Comparison of ENCODE assay signal across 12 cellular contexts in genomic region chr7:95725170-95725569, GRCh38. TPM values are rescaled to one million over a fixed set of nuclear protein-coding genes. Genes with fewer than 3 reads are reported as not detected.
A peak's percentile ranks its signal among the peaks of the same experiment; 100 is the strongest.
DNase-seq lines count a peak whose midpoint lies in the region; TF ChIP-seq lines count a peak whose summit lies in the region.
"Had no signal": no experiment of that assay in that cellular context is flagged by ENCODE, and none has a peak within 500 bp of the region (broad histone marks: within the 10 kb centered on the region; RNA-seq: fewer than 3 reads in every experiment).

No MANE protein-coding gene starts in this region.

- no peak overlapping the region for H2AK5ac ChIP-seq in mesendoderm (ENCODE audit: low read length)

- no peaks in the 10 kb centered on the region for H3K9me3 ChIP-seq in SJCRH30 (replicated peaks)
- H3K9me3 ChIP-seq: left lung had no signal

- no peaks in the 10 kb centered on the region for H3K79me2 ChIP-seq in mesendoderm (ENCODE audit: control insufficient read depth, insufficient read depth, low read length)
- H3K79me2 ChIP-seq: parathyroid adenoma had no signal

- H3K4me3 ChIP-seq in SJCRH30 (no peak overlapping the region), mesendoderm (ENCODE audit: low read length) (no peak overlapping the region)
- H3K4me3 ChIP-seq: left lung had no signal

- H2BK5ac ChIP-seq in mesendoderm (ENCODE audit: low read length), result no peak overlapping the region

- no peaks in the 10 kb centered on the region for H3K79me1 ChIP-seq in mesendoderm (ENCODE audit: low read length)

- no peak overlapping the region for H3K4ac ChIP-seq in mesendoderm (ENCODE audit: low read depth, low read length)

- no peak overlapping the region for H3K9ac ChIP-seq in mesendoderm (ENCODE audit: low read length)
- H3K9ac ChIP-seq: parathyroid adenoma had no signal

- H3K23ac ChIP-seq in mesendoderm (ENCODE audit: low read length), result no peak overlapping the region

- H3K27me3 ChIP-seq in SJCRH30, result no peaks in the 10 kb centered on the region
- H3K27me3 ChIP-seq in mesendoderm (ENCODE audit: insufficient read depth, low read length, poor library complexity), result no peaks in the 10 kb centered on the region
- H3K27me3 ChIP-seq: brain microvascular endothelial cell, left lung had no signal

- no peak overlapping the region for H4K5ac ChIP-seq in mesendoderm (ENCODE audit: low read length)

- H3K4me2 ChIP-seq in mesendoderm (ENCODE audit: low read length), result no peak overlapping the region

- H3K36me3 ChIP-seq in SJCRH30 (no peaks in the 10 kb centered on the region), mesendoderm (ENCODE audit: control insufficient read depth, insufficient read depth, low read length) (no peaks in the 10 kb centered on the region)
- H3K36me3 ChIP-seq: brain microvascular endothelial cell, left lung had no signal

- WGBS in mesendoderm (ENCODE audit: extremely low coverage, insufficient coverage, low lambda C conversion rate), result no CpG with 5 or more reads among the region's 1 CpG

- H3K27ac ChIP-seq in SJCRH30 (no peak overlapping the region), mesendoderm (ENCODE audit: low read depth, low read length) (no peak overlapping the region)
- H3K27ac ChIP-seq: brain microvascular endothelial cell, left lung, parathyroid adenoma had no signal

- no peak overlapping the region for H2BK15ac ChIP-seq in mesendoderm (replicated peaks; ENCODE audit: low read depth)

- H3K56ac ChIP-seq in mesendoderm (ENCODE audit: low read length), result no peak overlapping the region

- no peak overlapping the region for H4K8ac ChIP-seq in mesendoderm (ENCODE audit: low read depth, low read length)

- no peak overlapping the region for H2BK120ac ChIP-seq in mesendoderm (ENCODE audit: low read depth, low read length)

- in situ Hi-C loops in GM13976 (cut with MboI; ENCODE audit: low sequenced_read_pairs, unreplicated experiment), result loop anchor here (10.0 kb wide), 1 partner anchor 150 kb away; no protein-coding TSS in a partner anchor

- DNase-seq in NCI-H1417 (lab: John Stamatoyannopoulos, UW) (peak; percentile 18 to 90 (median 83)), SJCRH30 (peak; percentile 19 to 74), mesendoderm (peak; percentile 59), GM13976 (ENCODE audit: low spot score) (no peak), NCI-H510A treated with DMSO at 0.1 percent for 48 hours (lab: John Stamatoyannopoulos, UW) (no peak), GOT3 (lab: John Stamatoyannopoulos, UW) (no peak)
- DNase-seq: activated T-cell treated with anti-CD3 and anti-CD28 coated beads, Interleukin-2, amount 50 U/mL, for 1 hour; brain microvascular endothelial cell; left lung; stimulated activated CD4-positive, alpha-beta T cell treated with anti-CD3 and anti-CD28 coated beads, Interleukin-4, amount 100 ng/mL, for 1 hour had no signal

- TF ChIP-seq CTCF in GM12872 (IDR thresholded peaks at IDR 0.05; ENCODE audit: insufficient read depth, low read depth, low read length) (peak; percentile 13; the same call in 1 of the 3 replicates), GM13976 (IDR thresholded peaks at IDR 0.05; ENCODE audit: borderline replicate concordance, control extremely low read depth, extremely low read depth, insufficient read depth, missing control alignments) (no peak)

- H3K4me1 ChIP-seq in SJCRH30 (peaks cover 12% of the 10 kb centered on the region), mesendoderm (ENCODE audit: control insufficient read depth, low read depth, low read length) (no peaks in the 10 kb centered on the region)
- H3K4me1 ChIP-seq: left lung, parathyroid adenoma had no signal

- H3K18ac ChIP-seq in mesendoderm (ENCODE audit: low read length), result no peak overlapping the region

RNA-seq across cellular contexts. Expression of gene DYNC1I1, which starts 47.2 kb away (rescaled TPM):
- 7.9 and 11.9 TPM in 2 replicates for total RNA-seq in SJCRH30 (2014; rRNA removed; shearing (Covaris generic))
- polyA plus RNA-seq in mesendoderm (2013, experiment 1 of 2), result 0.91 TPM
- polyA plus RNA-seq in mesendoderm (2013, experiment 2 of 2), result 0.98 TPM

Comparison
In these comparisons a context has a peak if more than half of its experiments do, and no peak if none do; other contexts are left out.
1. DNase-seq: peak in NCI-H1417 (3 of 3), SJCRH30 (2 of 2) and mesendoderm (single experiment); none in GM13976 (single experiment), NCI-H510A treated with DMSO at 0.1 percent for 48 hours (single experiment) and GOT3 (single experiment).